In genomic region chr1:182134257-182134656, GRCh38 we compare ENCODE assay signal across 7 cellular contexts.
"Had no signal": no experiment of that assay in that cellular context is flagged by ENCODE, and none has a peak within 500 bp of the region (broad histone marks: within the 10 kb centered on the region; RNA-seq: fewer than 3 reads in every experiment).

No MANE protein-coding gene starts in this region.

- DNase-seq: GDM1, GF-D8 had no signal

- FAIRE-seq: G401.6, GM12891, GM12892, GM18507, GM19239 had no signal
